ENCODE assay signal across 18 cellular contexts in genomic region chr12:103745962-103746361, GRCh38.
DNase-seq lines count a peak whose midpoint lies in the region; ATAC-seq, FAIRE-seq and TF ChIP-seq lines count a peak whose summit lies in the region.
"Had no signal": no experiment of that assay in that cellular context is flagged by ENCODE, and none has a peak within 500 bp of the region (broad histone marks: within the 10 kb centered on the region; RNA-seq: fewer than 3 reads in every experiment).

No MANE protein-coding gene starts in this region.

- H3K27me3 ChIP-seq in cardiac muscle cell (no peaks in the 10 kb centered on the region), right atrium auricular region (no peaks in the 10 kb centered on the region), MG63 (no peaks in the 10 kb centered on the region), small intestine (ENCODE audit: control insufficient read depth in 2 of 2, insufficient read depth in 2 of 2, low read length in 2 of 2) (no peaks in the 10 kb centered on the region)
- H3K27me3 ChIP-seq: adrenal gland, SJCRH30, stomach, upper lobe of right lung had no signal

- H3K4me3 ChIP-seq in cardiac muscle cell (no peak overlapping the region), right atrium auricular region (no peak overlapping the region), MG63 (no peak overlapping the region), small intestine (ENCODE audit: low read depth in 1 of 2, low read length in 2 of 2) (no peak overlapping the region), kidney (ENCODE audit: low read length in 2 of 2) (no peak overlapping the region)
- H3K4me3 ChIP-seq: adrenal gland, GM12878, lung, SJCRH30, stomach, upper lobe of right lung had no signal

- H3K9me3 ChIP-seq in cardiac muscle cell (ENCODE audit: low read depth) (no peaks in the 10 kb centered on the region), right atrium auricular region (no peaks in the 10 kb centered on the region), MG63 (no peaks in the 10 kb centered on the region), small intestine (ENCODE audit: control insufficient read depth, low read depth) (no peaks in the 10 kb centered on the region), kidney (ENCODE audit: control insufficient read depth in 1 of 2, low read length in 2 of 2) (no peaks in the 10 kb centered on the region)
- H3K9me3 ChIP-seq: adrenal gland, SJCRH30, stomach, upper lobe of right lung had no signal

- no peak overlapping the region for H3K9ac ChIP-seq in kidney (ENCODE audit: low read length in 2 of 2)

- TF ChIP-seq CTCF in cardiac muscle cell (IDR thresholded peaks at IDR 0.05; ENCODE audit: low read depth, low read length) (no peak), right atrium auricular region (IDR thresholded peaks at IDR 0.05) (no peak), kidney (IDR thresholded peaks at IDR 0.05; ENCODE audit: borderline replicate concordance, extremely low read depth, insufficient read depth) (no peak)

- FAIRE-seq in small intestine (lab: Jason Lieb, UNC) (no peak), kidney (lab: Jason Lieb, UNC) (no peak)
- FAIRE-seq: G401.6, GM12878 had no signal

- H3K4me1 ChIP-seq in cardiac muscle cell (ENCODE audit: low read depth) (no peaks in the 10 kb centered on the region), right atrium auricular region (peaks cover 0 to 9% of the 10 kb centered on the region in 2 donors), small intestine (ENCODE audit: control insufficient read depth in 2 of 2, insufficient read depth in 1 of 2, low read depth in 1 of 2, low read length in 1 of 2) (no peaks in the 10 kb centered on the region), kidney (ENCODE audit: control insufficient read depth in 1 of 2, insufficient read depth in 1 of 2, low read depth in 1 of 2, low read length in 2 of 2) (no peaks in the 10 kb centered on the region)
- H3K4me1 ChIP-seq: adrenal gland, stomach, upper lobe of right lung had no signal

- H3K36me3 ChIP-seq in cardiac muscle cell = no peaks in the 10 kb centered on the region
- no peaks in the 10 kb centered on the region for H3K36me3 ChIP-seq in right atrium auricular region
- H3K36me3 ChIP-seq in MG63 = no peaks in the 10 kb centered on the region
- H3K36me3 ChIP-seq in small intestine (ENCODE audit: control insufficient read depth in 2 of 2, insufficient read depth in 2 of 2, low read length in 2 of 2) = no peaks in the 10 kb centered on the region
- H3K36me3 ChIP-seq in kidney (ENCODE audit: control insufficient read depth in 1 of 2, insufficient read depth in 2 of 2, low read length in 2 of 2) = no peaks in the 10 kb centered on the region
- H3K36me3 ChIP-seq: adrenal gland, SJCRH30, stomach, upper lobe of right lung had no signal

- DNase-seq in cardiac muscle cell (ENCODE audit: low read depth in 1 of 2, low spot score in 1 of 2) = peak; percentile 5 to 15
- DNase-seq in right atrium auricular region (ENCODE audit: low spot score) = no peak
- DNase-seq in MG63 = peak; percentile 16
- DNase-seq in cerebellar cortex (ENCODE audit: low spot score) = peak; percentile 20
- peak; percentile 5 for DNase-seq in small intestine
- no peak for DNase-seq in NCI-H2081 treated with DMSO at 0.1 percent for 48 hours (lab: John Stamatoyannopoulos, UW)
- DNase-seq in kidney = no peak
- DNase-seq: adrenal gland; NCI-H1417; stimulated activated CD4-positive, alpha-beta T cell treated with anti-CD3 and anti-CD28 coated beads, Interleukin-2, amount 100 ng/mL, for 48 hours; stomach; upper lobe of right lung had no signal

- intact Hi-C loops in kidney (cut with DNase I) = no loop called here

- WGBS in small intestine, 3 donors = 73 to 91% (median 76%) methylated on average over 2 of the region's 2 CpGs

- H3K27ac ChIP-seq in cardiac muscle cell = no peak overlapping the region
- H3K27ac ChIP-seq in right atrium auricular region = no peak overlapping the region
- no peak overlapping the region for H3K27ac ChIP-seq in small intestine (ENCODE audit: low read depth in 1 of 2, low read length in 1 of 2)
- H3K27ac ChIP-seq in kidney (ENCODE audit: low read depth in 2 of 2, low read length in 2 of 2) = no peak overlapping the region
- H3K27ac ChIP-seq: adrenal gland, SJCRH30, stomach, upper lobe of right lung had no signal

- ATAC-seq in HG02884 (IDR thresholded peaks at IDR 0.05; ENCODE audit: unreplicated experiment) = no peak
- ATAC-seq: activated CD4-positive, CD25-positive, alpha-beta regulatory T cell treated with anti-CD3 and anti-CD28 coated beads, Interleukin-2, amount 50 U/mL, for 24 hours; GM12878; upper lobe of right lung had no signal

Comparison
In these comparisons a context has a peak if more than half of its experiments do, and no peak if none do; other contexts are left out.
1. DNase-seq: peak in cardiac muscle cell (2 of 2), MG63 (single experiment), cerebellar cortex (single experiment) and small intestine (single experiment); none in right atrium auricular region (single experiment), NCI-H2081 treated with DMSO at 0.1 percent for 48 hours (single experiment) and kidney (single experiment).